Comparison of ENCODE assay signal across 8 cellular contexts in genomic region chr14:91228112-91229004, GRCh38. TPM values are rescaled to one million over a fixed set of nuclear protein-coding genes. Genes with fewer than 3 reads are reported as not detected.
DNase-seq lines count a peak whose midpoint lies in the region; ATAC-seq and TF ChIP-seq lines count a peak whose summit lies in the region.

No MANE protein-coding gene starts in this region.

- DNase-seq in GM06990 (ENCODE audit: extremely low read depth, insufficient read length), result peak; percentile 83
- DNase-seq in MV-4-11 (lab: John Stamatoyannopoulos, UW), result peak; percentile 42
- DNase-seq in activated gamma-delta T cell treated with Interleukin-2 at 50 U/mL for 16 hours, result peak; percentile 71
- DNase-seq in mucosa of descending colon, result peak in 2 of 3 donors; percentile 48 to 76
- no peak for DNase-seq in ureter (ENCODE audit: low spot score)
- DNase-seq in amygdala (lab: John Stamatoyannopoulos, UW), result no peak
- DNase-seq in NCI-H526 (lab: John Stamatoyannopoulos, UW), result no peak

- intact Hi-C loops in mucosa of descending colon (cut with DNase I, micrococcal nuclease), result no loop called here

- TF ChIP-seq CTCF in GM06990 (IDR thresholded peaks at IDR 0.05; ENCODE audit: insufficient read depth, low read length, poor library complexity, severe bottlenecking) (no peak), mucosa of descending colon (IDR thresholded peaks at IDR 0.05) (no peak)

- H3K4me1 ChIP-seq in mucosa of descending colon (ENCODE audit: low read depth), result no peaks in the 10 kb centered on the region

- no peaks in the 10 kb centered on the region for H3K27me3 ChIP-seq in GM06990 (replicated peaks; ENCODE audit: control insufficient read depth, insufficient read depth, low read length)

- H3K4me3 ChIP-seq in GM06990 (replicated peaks; ENCODE audit: low read depth, low read length) (no peak overlapping the region; the same call in 1 of the 2 replicates), mucosa of descending colon (no peak overlapping the region)

- H3K36me3 ChIP-seq in GM06990 (ENCODE audit: control insufficient read depth, insufficient read depth, low read length) (no peaks in the 10 kb centered on the region; the same call in 1 of the 2 replicates), mucosa of descending colon (ENCODE audit: low read depth) (no peaks in the 10 kb centered on the region)

- ATAC-seq in GM21825 (IDR thresholded peaks at IDR 0.05; ENCODE audit: unreplicated experiment) (peak; percentile 83), mucosa of descending colon (peak; percentile 42)

- H3K9me3 ChIP-seq in mucosa of descending colon, result no peaks in the 10 kb centered on the region

RNA-seq across cellular contexts. Expression of gene GPR68, which starts 16.1 kb away (rescaled TPM):
- 1 to 10 TPM; 1.4 to 2.4 (median 2.3) TPM for total RNA-seq in mucosa of descending colon
- total RNA-seq in ureter, result 3.0 TPM

Comparison
In these comparisons a context has a peak if more than half of its experiments do, and no peak if none do; other contexts are left out.
1. DNase-seq: peak in GM06990 (single experiment), MV-4-11 (single experiment), activated gamma-delta T cell treated with Interleukin-2 at 50 U/mL for 16 hours (single experiment) and mucosa of descending colon (2 of 3); none in ureter (single experiment), amygdala (0 of 56) and NCI-H526 (0 of 2).